ENCODE assay signal across 8 cellular contexts in genomic region chrX:53093748-53094583, GRCh38. TPM values are rescaled to one million over a fixed set of nuclear protein-coding genes. Genes with fewer than 3 reads are reported as not detected.
DNase-seq lines count a peak whose midpoint lies in the region; ATAC-seq and TF ChIP-seq lines count a peak whose summit lies in the region.

KANTR (plus strand) TSS chrX:53094142; CDS start chrX:53124273, 30,131 bp downstream.

- peak; percentile 79 for ATAC-seq in GM19025 (IDR thresholded peaks at IDR 0.05; ENCODE audit: low read depth, unreplicated experiment)
- ATAC-seq in HG03342 (IDR thresholded peaks at IDR 0.05; ENCODE audit: unreplicated experiment): peak; percentile 75

- no peak for TF ChIP-seq CTCF in AG09319 (IDR thresholded peaks at IDR 0.05; ENCODE audit: low read depth, low read length)

- DNase-seq in AG09319 (ENCODE audit: extremely low read depth, low read depth) (peak; percentile 81), NCI-H345 treated with DMSO at 0.1 percent for 48 hours (lab: John Stamatoyannopoulos, UW; ENCODE audit: unreplicated experiment) (peak; percentile 87), cerebellum (ENCODE audit: low spot score) (peak; percentile 91), islet precursor cell (peak; percentile 97)
- DNase-seq in activated CD4-positive, CD25-positive, alpha-beta regulatory T cell treated with anti-CD3 and anti-CD28 coated beads, Interleukin-2, amount 50 U/mL, for 72 hours: peak; percentile 71
- peak; percentile 62 for DNase-seq in stimulated activated CD4-positive, alpha-beta T cell treated with anti-CD3 and anti-CD28 coated beads, Interleukin-12 subunit alpha, Interleukin-12 subunit beta, amount 100 ng/mL, for 4 hours

RNA-seq across cellular contexts. Expression of gene KANTR, which starts in this region (rescaled TPM):
- 53.1 TPM for total RNA-seq in cerebellum

Comparison
In these comparisons a context has a peak if more than half of its experiments do, and no peak if none do; other contexts are left out.
1. Peak in every context shown above with its lines: DNase-seq and ATAC-seq.